1 cellular context compared by ENCODE assay signal in genomic region chr3:12993022-12993622, GRCh38.
A peak's percentile ranks its signal among the peaks of the same experiment; 100 is the strongest.
TF ChIP-seq lines count a peak whose summit lies in the region.

No MANE protein-coding gene starts in this region.

TF ChIP-seq in K562, 482 proteins besides CTCF, POLR2A, EP300 and RAD21 (continued from another document):
- TF ChIP-seq KAT7 (CRISPR knock-in tag; IDR thresholded peaks at IDR 0.05; ENCODE audit: borderline replicate concordance): peak; percentile 89
- no peak for TF ChIP-seq ZNF57 (CRISPR knock-in tag; IDR thresholded peaks at IDR 0.05)
- TF ChIP-seq KDM5B (IDR thresholded peaks at IDR 0.05; ENCODE audit: insufficient replicate concordance, low read depth, low read length): peak; percentile 23
- no peak for TF ChIP-seq ZBTB1 (CRISPR knock-in tag; IDR thresholded peaks at IDR 0.05; ENCODE audit: borderline replicate concordance, low read depth)
- TF ChIP-seq, protein P1, sequence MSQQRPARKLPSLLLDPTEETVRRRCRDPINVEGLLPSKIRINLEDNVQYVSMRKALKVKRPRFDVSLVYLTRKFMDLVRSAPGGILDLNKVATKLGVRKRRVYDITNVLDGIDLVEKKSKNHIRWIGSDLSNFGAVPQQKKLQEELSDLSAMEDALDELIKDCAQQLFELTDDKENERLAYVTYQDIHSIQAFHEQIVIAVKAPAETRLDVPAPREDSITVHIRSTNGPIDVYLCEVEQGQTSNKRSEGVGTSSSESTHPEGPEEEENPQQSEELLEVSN (IDR thresholded peaks at IDR 0.05; ENCODE audit: borderline replicate concordance in 1 of 2, extremely low read depth in 1 of 2, insufficient read depth in 1 of 2, insufficient read length in 1 of 2, low read depth in 1 of 2, low read length in 1 of 2, poor library complexity in 1 of 2, severe bottlenecking in 1 of 2): peak; percentile 17 to 77
- TF ChIP-seq L3MBTL2 (IDR thresholded peaks at IDR 0.05): 0 out of 2 replicates have a peak, but pooled peaks have one; percentile 4
- TF ChIP-seq ESRRA (IDR thresholded peaks at IDR 0.05; ENCODE audit: borderline replicate concordance, low read depth): peak; percentile 21; the same call in 1 of the 2 replicates
- TF ChIP-seq E2F3 (CRISPR knock-in tag; IDR thresholded peaks at IDR 0.05): 0 out of 2 replicates have a peak, but pooled peaks have one; percentile 29
- TF ChIP-seq ZHX1 (conservative IDR thresholded peaks at IDR 0.05; ENCODE audit: low read length): no peak
- TF ChIP-seq, protein P2, sequence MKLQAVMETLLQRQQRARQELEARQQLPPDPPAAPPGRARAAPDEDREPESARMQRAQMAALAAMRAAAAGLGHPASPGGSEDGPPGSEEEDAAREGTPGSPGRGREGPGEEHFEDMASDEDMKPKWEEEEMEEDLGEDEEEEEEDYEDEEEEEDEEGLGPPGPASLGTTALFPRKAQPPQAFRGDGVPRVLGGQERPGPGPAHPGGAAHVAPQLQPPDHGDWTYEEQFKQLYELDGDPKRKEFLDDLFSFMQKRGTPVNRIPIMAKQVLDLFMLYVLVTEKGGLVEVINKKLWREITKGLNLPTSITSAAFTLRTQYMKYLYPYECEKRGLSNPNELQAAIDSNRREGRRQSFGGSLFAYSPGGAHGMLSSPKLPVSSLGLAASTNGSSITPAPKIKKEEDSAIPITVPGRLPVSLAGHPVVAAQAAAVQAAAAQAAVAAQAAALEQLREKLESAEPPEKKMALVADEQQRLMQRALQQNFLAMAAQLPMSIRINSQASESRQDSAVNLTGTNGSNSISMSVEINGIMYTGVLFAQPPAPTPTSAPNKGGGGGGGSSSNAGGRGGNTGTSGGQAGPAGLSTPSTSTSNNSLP (IDR thresholded peaks at IDR 0.05; ENCODE audit: borderline replicate concordance, low read depth, low read length): no peak
- TF ChIP-seq ELF1 (tag; IDR thresholded peaks at IDR 0.05): no peak
- TF ChIP-seq ZBTB2 (IDR thresholded peaks at IDR 0.05): 0 out of 2 replicates have a peak, but pooled peaks have one; percentile 18
- TF ChIP-seq ZNF232 (CRISPR knock-in tag; IDR thresholded peaks at IDR 0.05): no peak
- TF ChIP-seq ZBTB9 (CRISPR knock-in tag; IDR thresholded peaks at IDR 0.05): peak; percentile 72; the same call in 1 of the 2 replicates
- TF ChIP-seq RB1 (IDR thresholded peaks at IDR 0.05; ENCODE audit: low read depth): peak; percentile 13; the same call in 1 of the 2 replicates
- TF ChIP-seq ZNF124 (CRISPR knock-in tag; IDR thresholded peaks at IDR 0.05): no peak
- TF ChIP-seq MAX (CRISPR knock-in tag; IDR thresholded peaks at IDR 0.05): peak; percentile 69
- peak; percentile 3; the same call in 1 of the 2 replicates for TF ChIP-seq CHD2 (IDR thresholded peaks at IDR 0.05; ENCODE audit: low read depth, low read length)
- TF ChIP-seq, protein P3, sequence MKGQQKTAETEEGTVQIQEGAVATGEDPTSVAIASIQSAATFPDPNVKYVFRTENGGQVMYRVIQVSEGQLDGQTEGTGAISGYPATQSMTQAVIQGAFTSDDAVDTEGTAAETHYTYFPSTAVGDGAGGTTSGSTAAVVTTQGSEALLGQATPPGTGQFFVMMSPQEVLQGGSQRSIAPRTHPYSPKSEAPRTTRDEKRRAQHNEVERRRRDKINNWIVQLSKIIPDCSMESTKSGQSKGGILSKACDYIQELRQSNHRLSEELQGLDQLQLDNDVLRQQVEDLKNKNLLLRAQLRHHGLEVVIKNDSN (CRISPR knock-in tag; IDR thresholded peaks at IDR 0.05): peak; percentile 75
- TF ChIP-seq MNT (conservative IDR thresholded peaks at IDR 0.05): peak; percentile 46 to 71; a peak in 3 of 4 replicates
- peak; percentile 36; the same call in 1 of the 2 replicates for TF ChIP-seq MYC (IDR thresholded peaks at IDR 0.05; ENCODE audit: low read depth, low read length)
- peak; percentile 32; the same call in 1 of the 2 replicates for TF ChIP-seq MYC (CRISPR knock-in tag; IDR thresholded peaks at IDR 0.05; ENCODE audit: borderline replicate concordance, low read depth)
- TF ChIP-seq FIP1L1 (IDR thresholded peaks at IDR 0.05; ENCODE audit: low read depth, low read length, poor library complexity, severe bottlenecking): no peak
- no peak for TF ChIP-seq AFF1 (IDR thresholded peaks at IDR 0.05; ENCODE audit: low read depth in 1 of 2, partially characterized antibody in 2 of 2)
